ENCODE assay signal across 11 cellular contexts in the genomic region with DNA sequence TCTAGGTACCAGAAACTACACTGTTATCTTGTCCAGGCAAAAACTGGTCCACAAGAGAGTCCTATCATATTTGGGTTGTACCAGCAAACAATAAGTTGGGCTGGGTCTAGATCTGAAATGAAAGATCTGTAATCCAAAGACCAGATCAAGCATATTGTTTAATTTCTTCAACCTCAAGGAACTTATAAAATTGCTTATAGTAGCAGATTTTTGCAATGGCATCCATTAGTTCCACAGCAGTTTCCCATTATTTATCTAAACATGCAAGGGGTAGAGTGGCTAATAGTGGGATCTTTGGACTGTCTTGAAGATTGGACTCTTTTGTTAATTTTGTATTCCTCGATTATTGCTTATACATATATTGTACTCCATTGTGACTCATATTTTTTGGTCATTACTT. TPM values are rescaled to one million over a fixed set of nuclear protein-coding genes. Genes with fewer than 3 reads are reported as not detected.
"Had no signal": no experiment of that assay in that cellular context is flagged by ENCODE, and none has a peak within 500 bp of the region (broad histone marks: within the 10 kb centered on the region; RNA-seq: fewer than 3 reads in every experiment).

No MANE protein-coding gene starts in this region.

- DNase-seq: GM23248, GOT3, H7, H9, HCEC 1CT, HFFc6 had no signal

- H3K9me3 ChIP-seq: HAP-1 had no signal

- H3K9ac ChIP-seq: GM23248 had no signal

- H3K27ac ChIP-seq: GM23248 had no signal

- H3K4me2 ChIP-seq: GM23338 had no signal

- H3K4me3 ChIP-seq: GM23248, GM23338, HAP-1 had no signal

- ATAC-seq: GM23338, HCT116 had no signal

- H3K4me1 ChIP-seq: HAP-1 had no signal

- FAIRE-seq: H1, H54 had no signal

- H2AFZ ChIP-seq: GM23248, GM23338 had no signal

- H3K36me3 ChIP-seq: HAP-1 had no signal

RNA-seq across cellular contexts. Expression of gene SNAP25, which starts 40.5 kb away (rescaled TPM):
- total RNA-seq: GM23248 had no signal
